In genomic region chr6:41679696-41680095, GRCh38 we compare ENCODE assay signal across 24 cellular contexts. TPM values are rescaled to one million over a fixed set of nuclear protein-coding genes. Genes with fewer than 3 reads are reported as not detected.
"Had no signal": no experiment of that assay in that cellular context is flagged by ENCODE, and none has a peak within 500 bp of the region (broad histone marks: within the 10 kb centered on the region; RNA-seq: fewer than 3 reads in every experiment).

No MANE protein-coding gene starts in this region.

- H3K27ac Mint-ChIP-seq: activated CD4-positive, alpha-beta T cell treated with anti-CD3 and anti-CD28 coated beads, Interleukin-2, amount 10 ng/mL, durations not matched to agents 24 days and 14 days; activated CD8-positive, alpha-beta memory T cell treated with anti-CD3 and anti-CD28 coated beads, Interleukin-2, amount 10 ng/mL, durations not matched to agents 7 days and 5 days; activated naive CD4-positive, alpha-beta T cell treated with anti-CD3 and anti-CD28 coated beads for 36 hours; activated naive CD8-positive, alpha-beta T cell; activated T-cell treated with anti-CD3 and anti-CD28 coated beads, Interleukin-2, amount 50 U/mL, for 24 hours; activated T-helper 1 cell treated with anti-CD3 and anti-CD28 coated beads, Interleukin-12 subunit alpha, Interleukin-12 subunit beta, Interleukin-2, Interleukin-4 antibody, amounts not matched to agents 30 ng/mL and 10 ng/mL and 1 ng/mL, durations not matched to agents 14 hours and 24 hours and 36 hours; T-helper 17 cell; WTC11 had no signal

- H3K4me3 Mint-ChIP-seq: activated CD4-positive, alpha-beta T cell treated with anti-CD3 and anti-CD28 coated beads, Interleukin-2, amount 10 ng/mL, durations not matched to agents 24 days and 14 days; activated CD8-positive, alpha-beta memory T cell treated with anti-CD3 and anti-CD28 coated beads, Interleukin-2, amount 10 ng/mL, durations not matched to agents 7 days and 5 days; activated naive CD4-positive, alpha-beta T cell treated with anti-CD3 and anti-CD28 coated beads for 36 hours; activated naive CD8-positive, alpha-beta T cell; activated T-cell treated with anti-CD3 and anti-CD28 coated beads, Interleukin-2, amount 50 U/mL, for 24 hours; activated T-helper 1 cell treated with anti-CD3 and anti-CD28 coated beads, Interleukin-12 subunit alpha, Interleukin-12 subunit beta, Interleukin-2, Interleukin-4 antibody, amounts not matched to agents 30 ng/mL and 10 ng/mL and 1 ng/mL, durations not matched to agents 14 hours and 24 hours and 36 hours; brain; T-helper 17 cell; WTC11 had no signal

- DNase-seq: activated CD4-positive, alpha-beta T cell treated with anti-CD3 and anti-CD28 coated beads, Interleukin-2, amount 10 ng/mL, durations not matched to agents 24 days and 14 days; activated CD4-positive, alpha-beta T cell treated with anti-CD3 and anti-CD28 coated beads, Interleukin-2, amount 50 U/mL, for 48 hours; activated CD4-positive, CD25-positive, alpha-beta regulatory T cell treated with anti-CD3 and anti-CD28 coated beads, Interleukin-2, amount 50 U/mL, for 72 hours; activated CD8-positive, alpha-beta memory T cell treated with anti-CD3 and anti-CD28 coated beads, Interleukin-2, amount 10 ng/mL, durations not matched to agents 7 days and 5 days; activated gamma-delta T cell; activated naive CD4-positive, alpha-beta T cell treated with anti-CD3 and anti-CD28 coated beads for 36 hours; activated T-cell treated with anti-CD3 and anti-CD28 coated beads, Interleukin-2, amount 50 U/mL, for 24 hours; amygdala; IMR-90; KBM-7; NCI-H1092; NCI-H1417 treated with DMSO at 0.1 percent for 48 hours; NCI-H1694; NCI-H2029 treated with DMSO at 0.1 percent for 48 hours; NCI-H345; NCI-H510A; PC-3; SHP77 treated with DMSO at 0.1 percent for 48 hours; T-helper 17 cell; T-helper 9 cell had no signal

- H3K36me3 Mint-ChIP-seq: activated CD8-positive, alpha-beta memory T cell treated with anti-CD3 and anti-CD28 coated beads, Interleukin-2, amount 10 ng/mL, durations not matched to agents 7 days and 5 days; activated naive CD8-positive, alpha-beta T cell; brain; WTC11 had no signal

- H3K9me3 Mint-ChIP-seq: activated CD4-positive, alpha-beta T cell treated with anti-CD3 and anti-CD28 coated beads, Interleukin-2, amount 10 ng/mL, durations not matched to agents 24 days and 14 days; activated naive CD4-positive, alpha-beta T cell treated with anti-CD3 and anti-CD28 coated beads for 36 hours; activated T-cell treated with anti-CD3 and anti-CD28 coated beads, Interleukin-2, amount 50 U/mL, for 24 hours; activated T-helper 1 cell treated with anti-CD3 and anti-CD28 coated beads, Interleukin-12 subunit alpha, Interleukin-12 subunit beta, Interleukin-2, Interleukin-4 antibody, amounts not matched to agents 30 ng/mL and 10 ng/mL and 1 ng/mL, durations not matched to agents 14 hours and 24 hours and 36 hours; brain; WTC11 had no signal

- ATAC-seq: activated CD8-positive, alpha-beta memory T cell treated with anti-CD3 and anti-CD28 coated beads, Interleukin-2, amount 10 ng/mL, durations not matched to agents 7 days and 5 days; PC-3; T-helper 17 cell; WTC11 had no signal

RNA-seq across cellular contexts. Expression of gene MDFI, which starts 41.4 kb away (rescaled TPM):
- total RNA-seq: activated CD4-positive, alpha-beta T cell treated with anti-CD3 and anti-CD28 coated beads, Interleukin-2, amount 10 ng/mL, durations not matched to agents 24 days and 14 days; activated CD8-positive, alpha-beta memory T cell treated with anti-CD3 and anti-CD28 coated beads, Interleukin-2, amount 10 ng/mL, durations not matched to agents 7 days and 5 days; activated naive CD4-positive, alpha-beta T cell treated with anti-CD3 and anti-CD28 coated beads for 36 hours; activated T-helper 1 cell treated with anti-CD3 and anti-CD28 coated beads, Interleukin-12 subunit alpha, Interleukin-12 subunit beta, Interleukin-2, Interleukin-4 antibody, amounts not matched to agents 30 ng/mL and 10 ng/mL and 1 ng/mL, durations not matched to agents 14 hours and 24 hours and 36 hours; T-helper 17 cell had no signal
